36 cellular contexts compared by ENCODE assay signal in genomic region chr9:27204578-27204977, GRCh38.
DNase-seq lines count a peak whose midpoint lies in the region; ATAC-seq, FAIRE-seq and TF ChIP-seq lines count a peak whose summit lies in the region.
"Had no signal": no experiment of that assay in that cellular context is flagged by ENCODE, and none has a peak within 500 bp of the region (broad histone marks: within the 10 kb centered on the region; RNA-seq: fewer than 3 reads in every experiment).

No MANE protein-coding gene starts in this region.

- dilution Hi-C loops in IMR-90 (cut with HindIII; ENCODE audit: low sequenced_read_pairs, unreplicated experiment) = no loop called here

- no peak overlapping the region for H3K27ac Mint-ChIP-seq in astrocyte (ENCODE audit: unreplicated experiment)
- H3K27ac Mint-ChIP-seq: activated naive CD8-positive, alpha-beta T cell; CD14-positive monocyte; stimulated activated naive CD8-positive, alpha-beta T cell treated with anti-CD3 and anti-CD28 coated beads, Interleukin-15, Interleukin-2, amounts not matched to agents 100 ng/mL and 50 ng/mL, for 24 hours had no signal

- DNase-seq in COLO829 (ENCODE audit: low spot score) (peak; percentile 25), IMR-90 (peak; percentile 54), astrocyte (ENCODE audit: low read depth) (peak; percentile 48), foreskin melanocyte (peak; percentile 27), NCI-H187 (lab: John Stamatoyannopoulos, UW) (no peak), NK-92 (lab: John Stamatoyannopoulos, UW; ENCODE audit: unreplicated experiment) (no peak), G401 (ENCODE audit: low spot score) (no peak)
- DNase-seq: activated CD4-positive, alpha-beta T cell treated with anti-CD3 and anti-CD28 coated beads for 48 hours; activated CD8-positive, alpha-beta memory T cell treated with anti-CD3 and anti-CD28 coated beads for 24 hours; activated effector memory CD4-positive, alpha-beta T cell treated with Interleukin-2 at 50 U/mL for 16 hours; DMS79 treated with DMSO at 0.1 percent for 48 hours; dorsolateral prefrontal cortex; GOT3; hippocampal formation; mesendoderm; NCI-H1436; NCI-H2081 treated with DMSO at 0.1 percent for 48 hours; NCI-H2227 treated with DMSO at 0.1 percent for 48 hours; NCI-H526; SHP77 treated with DMSO at 0.1 percent for 48 hours; stimulated activated CD4-positive, alpha-beta T cell treated with anti-CD3 and anti-CD28 coated beads, Interleukin-1b, Interleukin-23, amount 100 ng/mL, for 48 hours; thyroid gland had no signal

- H3K79me1 ChIP-seq in IMR-90 (ENCODE audit: low read depth in 1 of 2, low read length in 2 of 2) = no peaks in the 10 kb centered on the region

- H3K79me2 ChIP-seq in astrocyte (ENCODE audit: insufficient read depth, low read length) = no peaks in the 10 kb centered on the region
- H3K79me2 ChIP-seq: parathyroid adenoma had no signal

- H3K9me3 Mint-ChIP-seq in astrocyte (ENCODE audit: unreplicated experiment) = no peaks in the 10 kb centered on the region
- H3K9me3 Mint-ChIP-seq: central memory CD8-positive, alpha-beta T cell; neural crest cell; stimulated activated naive CD8-positive, alpha-beta T cell treated with anti-CD3 and anti-CD28 coated beads, Interleukin-15, Interleukin-2, amounts not matched to agents 100 ng/mL and 50 ng/mL, for 24 hours had no signal

- TF ChIP-seq CTCF in IMR-90 (conservative IDR thresholded peaks at IDR 0.05; ENCODE audit: low read depth, low read length) (no peak), astrocyte (IDR thresholded peaks at IDR 0.05; ENCODE audit: insufficient read depth, low read depth, low read length) (no peak)

- CTCF ChIA-PET in IMR-90 (lab: Yijun Ruan, JAX) = no interaction called here

- H3K27ac ChIP-seq in IMR-90 (ENCODE audit: insufficient read depth, low read length) (no peak overlapping the region), astrocyte (ENCODE audit: low read depth, low read length) (no peak overlapping the region)
- H3K27ac ChIP-seq: dorsolateral prefrontal cortex, parathyroid adenoma, right atrium auricular region, thyroid gland, vagina, VCaP had no signal

- H2BK20ac ChIP-seq in IMR-90 (ENCODE audit: low read depth, low read length) = peak overlapping the region; percentile 59; the same call in 1 of the 2 replicates

- H2AFZ ChIP-seq in IMR-90 (replicated peaks; ENCODE audit: low read length, poor library complexity) (no peak overlapping the region), astrocyte (ENCODE audit: low read depth, low read length) (no peak overlapping the region)
- H2AFZ ChIP-seq: parathyroid adenoma had no signal

- peak overlapping the region; percentile 18; the same call in 1 of the 2 replicates for H3K18ac ChIP-seq in IMR-90 (ENCODE audit: low read depth, low read length)

- H3K36me3 Mint-ChIP-seq in astrocyte (ENCODE audit: low read depth, unreplicated experiment) = peaks cover 1% of the 10 kb centered on the region
- H3K36me3 Mint-ChIP-seq: activated naive CD8-positive, alpha-beta T cell; CD14-positive monocyte had no signal

- no peak overlapping the region for H3K9ac ChIP-seq in IMR-90 (ENCODE audit: low read depth, low read length)
- no peak overlapping the region for H3K9ac ChIP-seq in astrocyte (ENCODE audit: low read length)
- H3K9ac ChIP-seq: parathyroid adenoma had no signal

- H3K4me1 ChIP-seq in IMR-90 (ENCODE audit: control insufficient read depth, insufficient read depth, low read length) (peaks cover 3% of the 10 kb centered on the region), astrocyte (ENCODE audit: insufficient read depth, low read length) (peaks cover 7% of the 10 kb centered on the region)
- H3K4me1 ChIP-seq: parathyroid adenoma, right atrium auricular region, thyroid gland, vagina had no signal

- intact Hi-C loops in IMR-90 (cut with micrococcal nuclease) = loop anchor here (10.0 kb wide), 1 partner anchor 170 kb away; no protein-coding TSS in a partner anchor

- H3K4me3 ChIP-seq in IMR-90 (ENCODE audit: insufficient read depth, low read depth, low read length) (no peak overlapping the region), astrocyte (ENCODE audit: insufficient read depth, low read depth, low read length) (no peak overlapping the region)
- H3K4me3 ChIP-seq: ascending aorta, dorsolateral prefrontal cortex, right atrium auricular region, thyroid gland, vagina had no signal

- no peak overlapping the region for H4K91ac ChIP-seq in IMR-90 (ENCODE audit: insufficient read depth, low read depth, low read length)

- H3K4me1 Mint-ChIP-seq in astrocyte (ENCODE audit: low read depth, unreplicated experiment) = peaks cover 14% of the 10 kb centered on the region
- H3K4me1 Mint-ChIP-seq: CD14-positive monocyte; central memory CD8-positive, alpha-beta T cell; neural crest cell had no signal

- TF ChIP-seq RAD21 in IMR-90 (IDR thresholded peaks at IDR 0.05; ENCODE audit: low read length) = no peak

- no CpG with 5 or more reads among the region's 4 CpGs for WGBS in IMR-90 (ENCODE audit: extremely low coverage in 2 of 2, insufficient read length in 1 of 2), 2 experiments

- POLR2A ChIA-PET in IMR-90 (lab: Charles Lee; ENCODE audit: unreplicated experiment) = no interaction called here

- peaks cover 6% of the 10 kb centered on the region for H3K9me1 ChIP-seq in IMR-90 (ENCODE audit: insufficient read depth, low read length)

- no peaks in the 10 kb centered on the region for H3K27me3 ChIP-seq in IMR-90 (ENCODE audit: control insufficient read depth, insufficient read depth, low read length)
- no peaks in the 10 kb centered on the region for H3K27me3 ChIP-seq in astrocyte (ENCODE audit: insufficient read depth, low read length)
- H3K27me3 ChIP-seq: ascending aorta, dorsolateral prefrontal cortex, right atrium auricular region, thyroid gland, vagina had no signal

- H3K4ac ChIP-seq in IMR-90 (ENCODE audit: low read depth, low read length) = peak overlapping the region; percentile 39; the same call in 1 of the 2 replicates

- H2BK120ac ChIP-seq in IMR-90 (ENCODE audit: low read depth, low read length) = peak overlapping the region; percentile 44; the same call in 1 of the 2 replicates

- peak overlapping the region; percentile 11; the same call in 1 of the 2 replicates for H2AK5ac ChIP-seq in IMR-90 (ENCODE audit: low read depth, low read length)

- H3K14ac ChIP-seq in IMR-90 (replicated peaks; ENCODE audit: low read depth, low read length) = 0 out of 2 replicates have a peak overlapping the region, but pooled peaks have one; percentile 44

- H4K20me1 ChIP-seq in IMR-90 (ENCODE audit: insufficient read depth, low read length) (no peaks in the 10 kb centered on the region), astrocyte (ENCODE audit: insufficient read depth, low read length) (no peaks in the 10 kb centered on the region)

- peak overlapping the region in 1 of 2 experiments; percentile 17; a peak in 1 of 4 replicates for H4K8ac ChIP-seq in IMR-90 (ENCODE audit: low read depth in 2 of 2, low read length in 2 of 2)

- H2AK9ac ChIP-seq in IMR-90 (replicated peaks; ENCODE audit: low read depth, low read length, poor library complexity) = peak overlapping the region; percentile 7

- FAIRE-seq in astrocyte (lab: Jason Lieb, UNC) = no peak
- FAIRE-seq: endometrium, GM18507 had no signal

- no peak overlapping the region for H2BK15ac ChIP-seq in IMR-90 (ENCODE audit: low read depth, low read length)

- no peak overlapping the region for H3K56ac ChIP-seq in IMR-90 (ENCODE audit: extremely low read depth, insufficient read depth, low read length)

- in situ Hi-C loops in IMR-90 (cut with MboI; ENCODE audit: low sequenced_read_pairs) = no loop called here
- in situ Hi-C loops in G401 (cut with HindIII; ENCODE audit: low sequenced_read_pairs) = no loop called here

- no peak for TF ChIP-seq POLR2A in IMR-90 (IDR thresholded peaks at IDR 0.05; ENCODE audit: low read depth, low read length)

- H3K27me3 Mint-ChIP-seq in astrocyte (ENCODE audit: low read depth, unreplicated experiment) = peaks cover 3% of the 10 kb centered on the region
- H3K27me3 Mint-ChIP-seq: central memory CD8-positive, alpha-beta T cell had no signal

- H3K4me2 ChIP-seq in IMR-90 (ENCODE audit: low read depth, low read length) (no peak overlapping the region), astrocyte (ENCODE audit: low read length) (peak overlapping the region; percentile 6)

- H2BK5ac ChIP-seq in IMR-90 (ENCODE audit: low read depth, low read length, poor library complexity, severe bottlenecking) = no peak overlapping the region

- peaks cover 22% of the 10 kb centered on the region for H3K36me3 ChIP-seq in IMR-90 (ENCODE audit: control insufficient read depth, insufficient read depth, low read length)
- H3K36me3 ChIP-seq in astrocyte (ENCODE audit: insufficient read depth, low read length) = no peaks in the 10 kb centered on the region
- H3K36me3 ChIP-seq: ascending aorta, right atrium auricular region, thyroid gland, vagina had no signal

- no TSS peak for BruUV-seq in IMR-90 (replicated peaks; lab: Mats Ljungman, UMichigan)

- no peak overlapping the region for H3K4me3 Mint-ChIP-seq in astrocyte (ENCODE audit: unreplicated experiment)
- H3K4me3 Mint-ChIP-seq: activated naive CD8-positive, alpha-beta T cell; CD14-positive monocyte; central memory CD8-positive, alpha-beta T cell; neural crest cell; stimulated activated naive CD8-positive, alpha-beta T cell treated with anti-CD3 and anti-CD28 coated beads, Interleukin-15, Interleukin-2, amounts not matched to agents 100 ng/mL and 50 ng/mL, for 24 hours had no signal

- no peak overlapping the region for H3K23ac ChIP-seq in IMR-90 (ENCODE audit: low read depth, low read length)

- ATAC-seq in IMR-90 (ENCODE audit: low read depth) = peak; percentile 87
- no peak for ATAC-seq in HG03354 (IDR thresholded peaks at IDR 0.05; ENCODE audit: poor library complexity, severe bottlenecking, unreplicated experiment)
- ATAC-seq: left lobe of liver had no signal

- H4K5ac ChIP-seq in IMR-90 (ENCODE audit: low read depth, low read length) = no peak overlapping the region

- H3K9me3 ChIP-seq in IMR-90 (ENCODE audit: control insufficient read depth, insufficient read depth, low read length) (no peaks in the 10 kb centered on the region), astrocyte (ENCODE audit: insufficient read depth, low read depth, low read length) (no peaks in the 10 kb centered on the region)
- H3K9me3 ChIP-seq: ascending aorta, right atrium auricular region, thyroid gland, vagina had no signal

TF ChIP-seq in IMR-90, 13 proteins besides CTCF, POLR2A, EP300 and RAD21:
- TF ChIP-seq USF2 (IDR thresholded peaks at IDR 0.05; ENCODE audit: low read depth, low read length) (no peak), BHLHE40 (IDR thresholded peaks at IDR 0.05; ENCODE audit: low read depth, low read length) (no peak), CEBPB (IDR thresholded peaks at IDR 0.05; ENCODE audit: low read depth, low read length) (no peak)

Comparison
In these comparisons a context has a peak if more than half of its experiments do, and no peak if none do; other contexts are left out.
1. DNase-seq: peak in COLO829 (single experiment), IMR-90 (single experiment), astrocyte (single experiment) and foreskin melanocyte (single experiment); none in NCI-H187 (0 of 2), NK-92 (single experiment) and G401 (single experiment).